8 cellular contexts compared by ENCODE assay signal in the genomic region with DNA sequence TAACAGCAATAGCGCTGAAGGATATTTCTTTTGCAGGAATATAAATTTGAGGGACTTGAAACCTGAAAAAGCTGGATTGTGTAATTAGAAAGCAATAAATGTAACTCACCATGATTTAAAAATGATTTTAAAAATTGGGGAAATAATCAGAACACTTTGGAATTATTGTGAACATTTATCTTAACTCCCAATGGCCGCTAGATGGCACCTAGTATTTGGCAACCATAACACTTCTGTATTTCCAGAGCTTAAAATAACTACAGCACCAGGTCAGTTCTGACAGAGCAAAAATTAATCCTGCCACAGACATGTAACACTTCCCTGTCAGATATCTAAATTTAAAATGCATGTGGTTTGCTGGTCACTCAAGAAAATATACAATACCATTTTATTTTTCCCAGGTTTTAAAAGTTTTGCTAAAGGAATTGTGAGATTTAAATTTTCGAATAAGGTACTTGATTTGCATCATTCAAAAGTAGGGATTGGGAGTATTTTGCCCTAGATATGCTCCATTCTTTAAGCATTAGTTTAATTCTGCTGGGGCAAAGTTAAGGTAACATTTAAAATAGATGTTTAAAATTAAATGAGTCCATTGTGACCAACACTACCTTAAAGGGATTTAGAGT.
A peak's percentile ranks its signal among the peaks of the same experiment; 100 is the strongest.
DNase-seq lines count a peak whose midpoint lies in the region; ATAC-seq and TF ChIP-seq lines count a peak whose summit lies in the region.
"Had no signal": no experiment of that assay in that cellular context is flagged by ENCODE, and none has a peak within 500 bp of the region (broad histone marks: within the 10 kb centered on the region; RNA-seq: fewer than 3 reads in every experiment).

No MANE protein-coding gene starts in this region.

- H3K27me3 ChIP-seq in H7 (ENCODE audit: control insufficient read depth, insufficient read depth, low read length) (no peaks in the 10 kb centered on the region), RWPE2 (ENCODE audit: insufficient read depth, poor library complexity, severe bottlenecking) (no peaks in the 10 kb centered on the region)

- H3K4me3 ChIP-seq in H7 (ENCODE audit: insufficient read depth, low read depth, low read length), result no peak overlapping the region
- H3K4me3 ChIP-seq in LNCaP clone FGC (ENCODE audit: low read depth, low read length), result no peak overlapping the region
- no peak overlapping the region for H3K4me3 ChIP-seq in RWPE2 (ENCODE audit: severe bottlenecking)
- no peak overlapping the region for H3K4me3 ChIP-seq in fibroblast of mammary gland (ENCODE audit: control insufficient read depth, low read depth, low read length)

- ATAC-seq in RWPE2 (ENCODE audit: low read depth), result peak; percentile 50; the same call in 1 of the 3 replicates

- peak; percentile 55; the same call in 1 of the 2 replicates for TF ChIP-seq CTCF in GM12874 (IDR thresholded peaks at IDR 0.05; ENCODE audit: insufficient read depth, low read depth, low read length)
- TF ChIP-seq CTCF in LNCaP clone FGC (IDR thresholded peaks at IDR 0.05; ENCODE audit: control insufficient read depth, extremely low read depth, insufficient read depth), result peak; percentile 61
- TF ChIP-seq CTCF in RWPE2 (IDR thresholded peaks at IDR 0.05; ENCODE audit: poor library complexity, severe bottlenecking), result peak; percentile 89
- peak; percentile 64 for TF ChIP-seq CTCF in fibroblast of mammary gland (conservative IDR thresholded peaks at IDR 0.05; ENCODE audit: control insufficient read depth, insufficient read depth, low read depth, low read length)

- H3K9me3 ChIP-seq in RWPE2 (ENCODE audit: severe bottlenecking), result no peaks in the 10 kb centered on the region

- H3K36me3 ChIP-seq in H7 (replicated peaks; ENCODE audit: control insufficient read depth, insufficient read depth, low read length) (no peaks in the 10 kb centered on the region), RWPE2 (ENCODE audit: low read depth) (no peaks in the 10 kb centered on the region)

- H3K4me1 ChIP-seq in RWPE2 (ENCODE audit: insufficient read depth, poor library complexity, severe bottlenecking), result no peaks in the 10 kb centered on the region

- DNase-seq in H7 (peak; percentile 13), LNCaP clone FGC (ENCODE audit: low read depth) (peak; percentile 27), RWPE2 (ENCODE audit: low spot score) (no peak), fibroblast of mammary gland (ENCODE audit: low read depth) (peak; percentile 51), putamen (ENCODE audit: low spot score) (peak; percentile 25)
- DNase-seq in activated CD4-positive, alpha-beta T cell treated with anti-CD3 and anti-CD28 coated beads for 4 hours, result no peak
- DNase-seq: activated naive CD8-positive, alpha-beta T cell treated with anti-CD3 and anti-CD28 coated beads, Interleukin-2, amount 10 ng/mL, durations not matched to agents 7 days and 5 days had no signal

- no peak overlapping the region for H3K27ac ChIP-seq in RWPE2 (ENCODE audit: poor library complexity, severe bottlenecking)

Comparison
In these comparisons a context has a peak if more than half of its experiments do, and no peak if none do; other contexts are left out.
1. DNase-seq: peak in H7 (single experiment), LNCaP clone FGC (single experiment), fibroblast of mammary gland (single experiment) and putamen (single experiment); none in RWPE2 (single experiment) and activated CD4-positive, alpha-beta T cell treated with anti-CD3 and anti-CD28 coated beads for 4 hours (0 of 2).
2. Peak in every context shown above with its lines, with median percentiles within 50 percentile points of each other: CTCF ChIP-seq.